Comparison of ENCODE assay signal across 8 cellular contexts in genomic region chr19:45716314-45717130, GRCh38. TPM values are rescaled to one million over a fixed set of nuclear protein-coding genes. Genes with fewer than 3 reads are reported as not detected.
DNase-seq lines count a peak whose midpoint lies in the region; ATAC-seq and TF ChIP-seq lines count a peak whose summit lies in the region.

No MANE protein-coding gene starts in this region.

- peak; percentile 69 for DNase-seq in NCI-H69 (lab: John Stamatoyannopoulos, UW)
- peak; percentile 21 for DNase-seq in activated naive CD8-positive, alpha-beta T cell treated with anti-CD3 and anti-CD28 coated beads, Interleukin-2, amount 50 U/mL, for 24 hours
- DNase-seq in right cardiac atrium = no peak
- no peak for DNase-seq in retinal pigment epithelial cell (ENCODE audit: low read depth)
- no peak for DNase-seq in NCI-H345 treated with DMSO at 0.1 percent for 48 hours (lab: John Stamatoyannopoulos, UW; ENCODE audit: unreplicated experiment)
- no peak for DNase-seq in cortex of kidney (lab: John Stamatoyannopoulos, UW)

- TF ChIP-seq CTCF in retinal pigment epithelial cell (conservative IDR thresholded peaks at IDR 0.05; ENCODE audit: low read depth, low read length) = no peak

- H3K4me3 Mint-ChIP-seq in activated naive CD8-positive, alpha-beta T cell treated with anti-CD3 and anti-CD28 coated beads, Interleukin-2, amount 50 U/mL, for 24 hours = peak overlapping the region; percentile 94

- H3K4me3 ChIP-seq in GM08714 (ENCODE audit: low read length) (peak overlapping the region; percentile 94), right cardiac atrium (ENCODE audit: low read length) (peak overlapping the region; percentile 60), retinal pigment epithelial cell (ENCODE audit: low read length) (peak overlapping the region; percentile 79)

- H3K27ac ChIP-seq in right cardiac atrium (ENCODE audit: low read length) = peak overlapping the region; percentile 50

- WGBS in right cardiac atrium = 2% methylated on average over 24 of the region's 24 CpGs

- H3K9me3 Mint-ChIP-seq in activated naive CD8-positive, alpha-beta T cell treated with anti-CD3 and anti-CD28 coated beads, Interleukin-2, amount 50 U/mL, for 24 hours = no peaks in the 10 kb centered on the region

- H3K4me1 Mint-ChIP-seq in activated naive CD8-positive, alpha-beta T cell treated with anti-CD3 and anti-CD28 coated beads, Interleukin-2, amount 50 U/mL, for 24 hours = peaks cover 40% of the 10 kb centered on the region

- no peaks in the 10 kb centered on the region for H3K27me3 ChIP-seq in right cardiac atrium (ENCODE audit: control insufficient read depth, insufficient read depth)

- no peaks in the 10 kb centered on the region for H3K9me3 ChIP-seq in right cardiac atrium (ENCODE audit: control insufficient read depth, low read length)

- no peaks in the 10 kb centered on the region for H3K27me3 Mint-ChIP-seq in activated naive CD8-positive, alpha-beta T cell treated with anti-CD3 and anti-CD28 coated beads, Interleukin-2, amount 50 U/mL, for 24 hours

- H3K4me1 ChIP-seq in right cardiac atrium (ENCODE audit: control insufficient read depth, insufficient read depth, low read length) = peaks cover 7% of the 10 kb centered on the region

- peaks cover 28% of the 10 kb centered on the region for H3K36me3 Mint-ChIP-seq in activated naive CD8-positive, alpha-beta T cell treated with anti-CD3 and anti-CD28 coated beads, Interleukin-2, amount 50 U/mL, for 24 hours (ENCODE audit: low read depth)

- intact Hi-C loops in right cardiac atrium (cut with DNase I) = loop anchor here in 1 of 4 donors (10.0 kb wide), 1 partner anchor 48 kb away; the partner anchor contains the start of gene SIX5

- H3K27ac Mint-ChIP-seq in activated naive CD8-positive, alpha-beta T cell treated with anti-CD3 and anti-CD28 coated beads, Interleukin-2, amount 50 U/mL, for 24 hours = peak overlapping the region; percentile 95

- no peak for ATAC-seq in activated naive CD8-positive, alpha-beta T cell treated with anti-CD3 and anti-CD28 coated beads, Interleukin-2, amount 50 U/mL, for 24 hours
- ATAC-seq in right cardiac atrium = no peak
- no peak for ATAC-seq in GM19351 (IDR thresholded peaks at IDR 0.05; ENCODE audit: unreplicated experiment)

RNA-seq across cellular contexts. Expression of gene FBXO46, which starts 14.2 kb away (rescaled TPM):
- total RNA-seq in right cardiac atrium = 10 to 100 TPM; 11.4 to 13.2 (median 12.6) TPM
- 9.4 TPM for polyA plus RNA-seq in right cardiac atrium

RNA-seq across cellular contexts. Expression of gene MEIOSIN, which starts 16.7 kb away (rescaled TPM):
- total RNA-seq in right cardiac atrium = under 1 TPM; 0.15 to 0.76 (median 0.30) TPM
- 0.41 TPM for polyA plus RNA-seq in right cardiac atrium

RNA-seq across cellular contexts. Expression of gene QPCTL, which starts 24.1 kb away (rescaled TPM):
- total RNA-seq in right cardiac atrium = 1 to 10 TPM; 2.5 to 3.3 (median 3.1) TPM
- polyA plus RNA-seq in right cardiac atrium = 2.7 TPM

RNA-seq across cellular contexts. Expression of gene SNRPD2, which starts 24.8 kb away (rescaled TPM):
- total RNA-seq in right cardiac atrium = 100 to 1,000 TPM; 246 to 297 (median 285) TPM
- 281 TPM for polyA plus RNA-seq in right cardiac atrium

RNA-seq across cellular contexts. Expression of gene GIPR, which starts 48.5 kb away (rescaled TPM):
- total RNA-seq in right cardiac atrium = 10 to 100 TPM in 3 of 4 donors, 1 to 10 TPM in 1; 8.5 to 16.7 (median 12.5) TPM
- polyA plus RNA-seq in right cardiac atrium = 8.7 TPM

Comparison
In these comparisons a context has a peak if more than half of its experiments do, and no peak if none do; other contexts are left out.
1. DNase-seq: peak in NCI-H69 (single experiment) and activated naive CD8-positive, alpha-beta T cell treated with anti-CD3 and anti-CD28 coated beads, Interleukin-2, amount 50 U/mL, for 24 hours (single experiment); none in right cardiac atrium (0 of 3), retinal pigment epithelial cell (single experiment), NCI-H345 treated with DMSO at 0.1 percent for 48 hours (single experiment) and cortex of kidney (single experiment).
2. Peak in every context shown above with its lines, with median percentiles within 50 percentile points of each other: H3K4me3 ChIP-seq.